26 cellular contexts compared by ENCODE assay signal in the genomic region with DNA sequence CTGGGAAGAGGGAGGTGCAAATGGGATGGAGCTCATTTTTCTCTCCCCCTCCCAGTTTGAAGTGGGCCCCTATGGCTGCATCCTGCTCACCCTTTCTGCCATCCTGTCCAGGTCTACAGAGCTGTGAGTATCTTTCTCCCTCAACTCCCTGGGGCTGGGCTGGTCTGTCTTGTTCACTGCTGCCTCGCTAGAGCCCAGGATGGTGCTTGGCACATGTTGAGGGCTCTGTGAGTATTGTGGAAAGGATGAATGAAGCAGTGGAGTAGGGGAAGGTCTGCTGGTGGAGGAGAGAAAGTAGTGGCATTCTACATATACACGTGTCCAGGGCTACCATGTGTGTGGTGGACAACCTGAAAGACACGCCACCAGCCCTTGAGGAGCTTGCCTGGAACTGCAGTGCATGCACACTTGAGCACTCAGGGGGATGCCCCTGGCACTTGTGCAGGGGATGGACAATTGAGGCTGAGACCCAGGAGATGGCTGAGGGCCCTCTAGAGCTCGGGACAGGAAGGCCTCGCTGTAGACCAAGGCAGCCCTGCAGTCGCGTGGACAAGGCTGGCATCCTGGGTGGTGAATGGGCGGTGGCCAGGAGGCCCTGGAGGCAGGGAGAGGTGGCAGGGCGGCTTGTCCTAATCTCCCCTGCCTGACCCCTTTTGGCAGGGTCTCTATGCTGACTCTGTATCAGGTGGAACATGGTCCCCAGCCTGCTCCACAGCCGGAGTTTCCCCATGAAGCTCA. TPM values are rescaled to one million over a fixed set of nuclear protein-coding genes. Genes with fewer than 3 reads are reported as not detected.
"Had no signal": no experiment of that assay in that cellular context is flagged by ENCODE, and none has a peak within 500 bp of the region (broad histone marks: within the 10 kb centered on the region; RNA-seq: fewer than 3 reads in every experiment).

No MANE protein-coding gene starts in this region.

- H3K4me3 Mint-ChIP-seq: activated CD4-positive, alpha-beta T cell treated with anti-CD3 and anti-CD28 coated beads for 36 hours; activated T-cell treated with anti-CD3 and anti-CD28 coated beads, Interleukin-2, amount 50 U/mL, for 72 hours; effector memory CD8-positive, alpha-beta T cell; mesothelial cell of epicardium; naive thymus-derived CD8-positive, alpha-beta T cell; T-helper 2 cell treated with Interferon-gamma antibody and Interleukin-4, amounts not matched to agents 5 μg/mL and 100 μg/mL, for 36 hours; type B pancreatic cell had no signal

- H3K79me2 ChIP-seq: hepatocyte had no signal

- H3K36me3 ChIP-seq: cardiac muscle cell, neutrophil, ovary, thoracic aorta, uterus had no signal

- DNase-seq: activated CD4-positive, alpha-beta T cell treated with anti-CD3 and anti-CD28 coated beads for 36 hours; activated CD4-positive, CD25-positive, alpha-beta regulatory T cell; activated naive CD4-positive, alpha-beta T cell; activated T-cell treated with anti-CD3 and anti-CD28 coated beads for 4 hours; activated T-cell treated with anti-CD3 and anti-CD28 coated beads, Interleukin-2, amount 50 U/mL, for 72 hours; dorsolateral prefrontal cortex; effector memory CD8-positive, alpha-beta T cell; erythroblast; islet precursor cell; naive thymus-derived CD8-positive, alpha-beta T cell; ovary; stimulated activated CD4-positive, alpha-beta T cell treated with anti-CD3 and anti-CD28 coated beads, Interleukin-4, amount 100 ng/mL, for 1 hour; stimulated activated naive CD8-positive, alpha-beta T cell treated with anti-CD3 and anti-CD28 coated beads, Interleukin-15, Interleukin-2, amounts not matched to agents 100 U/mL and 50 U/mL, for 24 hours; T-helper 1 cell; uterus had no signal

- H3K4me2 ChIP-seq: hepatocyte had no signal

- H3K9me3 ChIP-seq: gastroesophageal sphincter, neutrophil, ovary, prostate gland, thoracic aorta, uterus had no signal

- H3K27me3 Mint-ChIP-seq: activated CD4-positive, alpha-beta T cell treated with anti-CD3 and anti-CD28 coated beads for 36 hours; effector memory CD8-positive, alpha-beta T cell; naive thymus-derived CD8-positive, alpha-beta T cell; type B pancreatic cell had no signal

- H3K27me3 ChIP-seq: cardiac muscle cell, dorsolateral prefrontal cortex, gastroesophageal sphincter, hepatocyte, neutrophil, ovary, uterus had no signal

- H2AFZ ChIP-seq: hepatocyte had no signal

- H3K27ac ChIP-seq: cardiac muscle cell, coronary artery, dorsolateral prefrontal cortex, hepatocyte, neutrophil, ovary, prostate gland, thoracic aorta, uterus had no signal

- H3K27ac Mint-ChIP-seq: activated CD4-positive, alpha-beta T cell treated with anti-CD3 and anti-CD28 coated beads for 36 hours; activated T-cell treated with anti-CD3 and anti-CD28 coated beads, Interleukin-2, amount 50 U/mL, for 72 hours; effector memory CD8-positive, alpha-beta T cell; mesothelial cell of epicardium; naive thymus-derived CD8-positive, alpha-beta T cell; T-helper 2 cell treated with Interferon-gamma antibody and Interleukin-4, amounts not matched to agents 5 μg/mL and 100 μg/mL, for 36 hours; type B pancreatic cell had no signal

- H3K4me1 Mint-ChIP-seq: activated CD4-positive, alpha-beta T cell treated with anti-CD3 and anti-CD28 coated beads for 36 hours; naive thymus-derived CD8-positive, alpha-beta T cell had no signal

- H3K9me3 Mint-ChIP-seq: activated naive CD4-positive, alpha-beta T cell treated with anti-CD3 and anti-CD28 coated beads, Interleukin-2, amount 50 U/mL, for 72 hours; activated T-cell treated with anti-CD3 and anti-CD28 coated beads, Interleukin-2, amount 50 U/mL, for 72 hours; effector memory CD8-positive, alpha-beta T cell; mesothelial cell of epicardium; naive thymus-derived CD8-positive, alpha-beta T cell; T-helper 2 cell treated with Interferon-gamma antibody and Interleukin-4, amounts not matched to agents 5 μg/mL and 100 μg/mL, for 36 hours; type B pancreatic cell had no signal

- H3K4me3 ChIP-seq: cardiac muscle cell, coronary artery, dorsolateral prefrontal cortex, gastroesophageal sphincter, hepatocyte, ovary, prostate gland, thoracic aorta, uterus had no signal

- ATAC-seq: activated CD4-positive, alpha-beta T cell treated with anti-CD3 and anti-CD28 coated beads for 36 hours; activated naive CD4-positive, alpha-beta T cell treated with anti-CD3 and anti-CD28 coated beads, Interleukin-2, amount 50 U/mL, for 72 hours; activated T-cell treated with anti-CD3 and anti-CD28 coated beads, Interleukin-2, amount 50 U/mL, for 72 hours; effector memory CD8-positive, alpha-beta T cell; gastroesophageal sphincter; naive thymus-derived CD8-positive, alpha-beta T cell; stimulated activated naive CD8-positive, alpha-beta T cell treated with anti-CD3 and anti-CD28 coated beads, Interleukin-15, Interleukin-2, amounts not matched to agents 100 U/mL and 50 U/mL, for 24 hours had no signal

- H3K4me1 ChIP-seq: prostate gland, uterus had no signal

- H3K36me3 Mint-ChIP-seq: activated naive CD4-positive, alpha-beta T cell treated with anti-CD3 and anti-CD28 coated beads, Interleukin-2, amount 50 U/mL, for 72 hours; naive thymus-derived CD8-positive, alpha-beta T cell had no signal

RNA-seq across cellular contexts. Expression of a gene that starts 52.3 kb away (rescaled TPM):
- polyA plus RNA-seq: naive thymus-derived CD8-positive, alpha-beta T cell had no signal
